ENCODE assay signal across 8 cellular contexts in the genomic region with DNA sequence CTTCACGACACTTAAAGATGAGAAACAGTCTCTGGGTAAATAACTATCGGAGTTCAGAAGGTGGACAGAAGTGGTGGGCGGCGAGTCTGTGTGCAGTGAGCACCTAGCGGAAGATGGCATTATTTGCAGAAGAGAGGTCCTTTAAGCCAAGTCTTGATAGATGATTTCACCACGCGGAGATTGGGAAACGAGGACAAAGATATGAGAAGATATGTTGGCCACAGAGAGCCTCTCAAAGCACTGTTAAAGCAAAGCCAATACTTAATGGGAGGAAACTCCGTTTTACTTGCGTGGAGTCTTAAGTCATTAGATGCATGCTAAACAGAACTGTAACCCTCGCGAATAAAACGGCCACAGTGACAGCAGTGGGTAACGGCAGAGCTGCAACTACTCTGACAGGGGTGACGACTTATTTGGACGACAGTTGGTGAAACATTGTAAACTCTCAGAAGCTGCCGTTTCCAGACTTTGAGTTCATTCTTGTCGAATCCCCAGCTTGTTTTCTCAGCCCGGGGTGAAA. TPM values are rescaled to one million over a fixed set of nuclear protein-coding genes. Genes with fewer than 3 reads are reported as not detected.
DNase-seq lines count a peak whose midpoint lies in the region; ATAC-seq and TF ChIP-seq lines count a peak whose summit lies in the region.

No MANE protein-coding gene starts in this region.

- H3K9me3 Mint-ChIP-seq in CD14-positive monocyte = no peaks in the 10 kb centered on the region
- H3K9me3 Mint-ChIP-seq in MCF 10A (ENCODE audit: unreplicated experiment) = no peaks in the 10 kb centered on the region

- H3K4me3 Mint-ChIP-seq in CD14-positive monocyte = peak overlapping the region; percentile 91 to 95
- peak overlapping the region; percentile 94 for H3K4me3 Mint-ChIP-seq in T-helper 17 cell
- H3K4me3 Mint-ChIP-seq in MCF 10A (ENCODE audit: unreplicated experiment) = peak overlapping the region; percentile 84

- H3K27me3 Mint-ChIP-seq in CD14-positive monocyte (ENCODE audit: low read depth in 3 of 3) (no peaks in the 10 kb centered on the region), T-helper 17 cell (no peaks in the 10 kb centered on the region), MCF 10A (ENCODE audit: insufficient read depth, unreplicated experiment) (no peaks in the 10 kb centered on the region)

- intact Hi-C loops in CD14-positive monocyte (cut with micrococcal nuclease) = loop anchor here (2.0 to 5.0 kb wide), 2 partner anchors 71 to 72 kb away; partner anchors contain the start of gene TOR1AIP1 (in 2 of the 2)
- intact Hi-C loops in MCF 10A (cut with micrococcal nuclease) = loop anchor here (1.0 to 2.0 kb wide), 3 partner anchors 72 to 201 kb away; partner anchors contain the start of genes QSOX1 and TOR1AIP1

- H3K27ac Mint-ChIP-seq in CD14-positive monocyte (peak overlapping the region; percentile 94 to 99 (median 98)), T-helper 17 cell (peak overlapping the region; percentile 97), MCF 10A (ENCODE audit: low read depth, unreplicated experiment) (peak overlapping the region; percentile 87)

- CTCF ChIA-PET in MCF 10A (lab: Yijun Ruan, JAX) = interaction anchor here (0.5 to 2.7 kb wide), 6 partner anchors 10 to 105 kb away, joined by 3 to 9 read pairs (median 4); no protein-coding TSS in a partner anchor

- ATAC-seq in GM21528 (IDR thresholded peaks at IDR 0.05; ENCODE audit: low FRiP score, unreplicated experiment) (peak; percentile 30), T-helper 17 cell (peak; percentile 16), left lobe of liver (peak; percentile 26), GM21576 (IDR thresholded peaks at IDR 0.05; ENCODE audit: unreplicated experiment) (no peak)

- H3K4me1 Mint-ChIP-seq in CD14-positive monocyte = peaks cover 61% of the 10 kb centered on the region
- H3K4me1 Mint-ChIP-seq in T-helper 17 cell = peaks cover 34% of the 10 kb centered on the region
- peaks cover 14% of the 10 kb centered on the region for H3K4me1 Mint-ChIP-seq in MCF 10A (ENCODE audit: insufficient read depth, unreplicated experiment)

- no peaks in the 10 kb centered on the region for H3K9me3 ChIP-seq in T-helper 17 cell (ENCODE audit: control insufficient read depth, low read length, poor library complexity, severe bottlenecking)

- peak; percentile 53 for DNase-seq in CD14-positive monocyte (ENCODE audit: low spot score)
- DNase-seq in LoVo (ENCODE audit: low spot score) = peak; percentile 60
- peak in 1 of 3 donors; percentile 22 for DNase-seq in T-helper 17 cell
- peak; percentile 78 for DNase-seq in MCF 10A (ENCODE audit: unreplicated experiment)
- no peak for DNase-seq in left lobe of liver (ENCODE audit: low spot score)
- peak; percentile 15 for DNase-seq in stimulated activated CD8-positive, alpha-beta memory T cell treated with anti-CD3 and anti-CD28 coated beads, Interleukin-12 subunit alpha, Interleukin-12 subunit beta, amount 100 ng/mL, for 4 hours (ENCODE audit: low read depth)

- BruUV-seq in MCF 10A (replicated peaks; lab: Mats Ljungman, UMichigan) = TSS peak; percentile 88

- POLR2A ChIA-PET in MCF 10A (lab: Yijun Ruan, JAX) = interaction anchor here (0.5 to 5.9 kb wide), 37 partner anchors 10 to 548 kb away, joined by 3 to 108 read pairs (median 4); partner anchors contain the start of genes ACBD6, QSOX1, TOR1AIP1 and TOR1AIP2

- peak; percentile 46 for TF ChIP-seq CTCF in CD14-positive monocyte (IDR thresholded peaks at IDR 0.05)
- TF ChIP-seq CTCF in MCF 10A (IDR thresholded peaks at IDR 0.05; ENCODE audit: unreplicated experiment) = no peak

- H3K36me3 Mint-ChIP-seq in CD14-positive monocyte (no peaks in the 10 kb centered on the region), T-helper 17 cell (ENCODE audit: low read depth) (no peaks in the 10 kb centered on the region), MCF 10A (ENCODE audit: insufficient read depth, unreplicated experiment) (peaks cover 2% of the 10 kb centered on the region)

RNA-seq across cellular contexts. Expression of gene CEP350, which starts 0.6 kb away (rescaled TPM):
- 10 to 100 TPM in 1 of 2 donors, 1 to 10 TPM in 1; 6.7 to 19.8 TPM for polyA plus RNA-seq in CD14-positive monocyte
- total RNA-seq in T-helper 17 cell (10 to 100 TPM; 63.0 to 66.8 TPM), MCF 10A (2022) (54.3 and 56.4 TPM in 2 replicates), left lobe of liver (18.0 TPM)
